Comparison of ENCODE assay signal across 8 cellular contexts in genomic region chr7:74175270-74175803, GRCh38. TPM values are rescaled to one million over a fixed set of nuclear protein-coding genes. Genes with fewer than 3 reads are reported as not detected.
DNase-seq lines count a peak whose midpoint lies in the region; ATAC-seq and TF ChIP-seq lines count a peak whose summit lies in the region.

No MANE protein-coding gene starts in this region.

- H3K27ac Mint-ChIP-seq in natural killer cell, result peak overlapping the region; percentile 91 to 92

- H3K4me1 Mint-ChIP-seq in natural killer cell, result peaks cover 40 to 44% of the 10 kb centered on the region in 2 donors

- H3K9ac ChIP-seq in BLaER1, result peak overlapping the region; percentile 98

- H3K4me2 ChIP-seq in BLaER1, result peak overlapping the region; percentile 94

- ATAC-seq in natural killer cell, result no peak

- intact Hi-C loops in natural killer cell (cut with micrococcal nuclease), result loop anchor here (10.0 kb wide), 1 partner anchor 111 kb away; no protein-coding TSS in a partner anchor

- H4K20me1 ChIP-seq in BLaER1, result peaks cover 61% of the 10 kb centered on the region

- H3K36me3 Mint-ChIP-seq in natural killer cell, result no peaks in the 10 kb centered on the region

- no peaks in the 10 kb centered on the region for H3K9me3 Mint-ChIP-seq in natural killer cell

- no peaks in the 10 kb centered on the region for H3K27me3 ChIP-seq in BLaER1

- TF ChIP-seq POLR2A in NB4 (IDR thresholded peaks at IDR 0.05; ENCODE audit: extremely low read depth, insufficient read length), result no peak

- no peaks in the 10 kb centered on the region for H3K27me3 Mint-ChIP-seq in natural killer cell (ENCODE audit: low read depth in 2 of 2)

- peak overlapping the region; percentile 99 for H3K27ac ChIP-seq in BLaER1

- H3K4me3 Mint-ChIP-seq in natural killer cell, result peak overlapping the region; percentile 95

- TF ChIP-seq CTCF in NB4 (IDR thresholded peaks at IDR 0.05; ENCODE audit: low read depth, low read length), result no peak
- TF ChIP-seq CTCF in natural killer cell (IDR thresholded peaks at IDR 0.05), result no peak

- H3K36me3 ChIP-seq in BLaER1, result peaks cover 40% of the 10 kb centered on the region

- H3K9me3 ChIP-seq in BLaER1, result no peaks in the 10 kb centered on the region

- DNase-seq in NB4 (ENCODE audit: low read depth), result no peak
- peak; percentile 41 for DNase-seq in dermis blood vessel endothelial cell
- no peak for DNase-seq in natural killer cell
- DNase-seq in COR-L47 (lab: John Stamatoyannopoulos, UW), result no peak
- no peak for DNase-seq in NCI-H1092 treated with DMSO at 0.1 percent for 48 hours (lab: John Stamatoyannopoulos, UW)
- no peak for DNase-seq in EL
- no peak for DNase-seq in stimulated activated CD4-positive, alpha-beta T cell treated with anti-CD3 and anti-CD28 coated beads, Interleukin-4, amount 100 ng/mL, for 24 hours

- peaks cover 64% of the 10 kb centered on the region for H3K4me1 ChIP-seq in BLaER1

- peak overlapping the region; percentile 93 for H3K4me3 ChIP-seq in BLaER1
- H3K4me3 ChIP-seq in NB4 (ENCODE audit: low read depth, low read length), result peak overlapping the region; percentile 99

RNA-seq across cellular contexts. Expression of gene EIF4H, which starts 1.2 kb away (rescaled TPM):
- total RNA-seq in dermis blood vessel endothelial cell (305 and 481 TPM in 2 replicates), natural killer cell (100 to 1,000 TPM; 286 to 294 (median 294) TPM)

RNA-seq across cellular contexts. Expression of gene LAT2, which starts 34.5 kb away (rescaled TPM):
- total RNA-seq in dermis blood vessel endothelial cell (1.2 and 1.9 TPM in 2 replicates), natural killer cell (100 to 1,000 TPM; 124 to 163 (median 145) TPM)

Comparison
In these comparisons a context has a peak if more than half of its experiments do, and no peak if none do; other contexts are left out.
1. RNA of gene LAT2, which starts 34.5 kb away (total RNA-seq): 124 to 163 TPM in natural killer cell; 1.2 to 1.9 TPM in dermis blood vessel endothelial cell; every median in the first group is over 10 times any median in the second.